Comparison of ENCODE assay signal across 1 cellular context in genomic region chr4:182969651-182970279, GRCh38.
TF ChIP-seq lines count a peak whose summit lies in the region.

No MANE protein-coding gene starts in this region.

TF ChIP-seq in HepG2, 621 proteins besides CTCF, POLR2A, EP300 and RAD21 (continued from another document):
- TF ChIP-seq ZNF691 (CRISPR knock-in tag; IDR thresholded peaks at IDR 0.05; ENCODE audit: borderline replicate concordance, low read depth) (no peak), MATR3 (CRISPR knock-in tag; IDR thresholded peaks at IDR 0.05) (no peak), YEATS2 (CRISPR knock-in tag; IDR thresholded peaks at IDR 0.05; ENCODE audit: borderline replicate concordance) (no peak), ZNF577 (CRISPR knock-in tag; IDR thresholded peaks at IDR 0.05; ENCODE audit: borderline replicate concordance, low read depth) (no peak), ZNF616 (CRISPR knock-in tag; IDR thresholded peaks at IDR 0.05; ENCODE audit: low read depth) (no peak), ZMYM3 (CRISPR knock-in tag; IDR thresholded peaks at IDR 0.05) (no peak), ATM (IDR thresholded peaks at IDR 0.05; ENCODE audit: borderline replicate concordance) (no peak), KDM6A (CRISPR knock-in tag; IDR thresholded peaks at IDR 0.05; ENCODE audit: low read depth) (no peak), ZNF12 (CRISPR knock-in tag; IDR thresholded peaks at IDR 0.05) (no peak), MLLT10 (CRISPR knock-in tag; IDR thresholded peaks at IDR 0.05) (no peak), SCMH1 (CRISPR knock-in tag; IDR thresholded peaks at IDR 0.05; ENCODE audit: borderline replicate concordance) (no peak), HBP1 (CRISPR knock-in tag; IDR thresholded peaks at IDR 0.05; ENCODE audit: low read depth) (no peak), JUND (CRISPR knock-in tag; IDR thresholded peaks at IDR 0.05) (no peak), KLF6 (CRISPR knock-in tag; IDR thresholded peaks at IDR 0.05) (no peak)
